ENCODE assay signal across 10 cellular contexts in the genomic region with DNA sequence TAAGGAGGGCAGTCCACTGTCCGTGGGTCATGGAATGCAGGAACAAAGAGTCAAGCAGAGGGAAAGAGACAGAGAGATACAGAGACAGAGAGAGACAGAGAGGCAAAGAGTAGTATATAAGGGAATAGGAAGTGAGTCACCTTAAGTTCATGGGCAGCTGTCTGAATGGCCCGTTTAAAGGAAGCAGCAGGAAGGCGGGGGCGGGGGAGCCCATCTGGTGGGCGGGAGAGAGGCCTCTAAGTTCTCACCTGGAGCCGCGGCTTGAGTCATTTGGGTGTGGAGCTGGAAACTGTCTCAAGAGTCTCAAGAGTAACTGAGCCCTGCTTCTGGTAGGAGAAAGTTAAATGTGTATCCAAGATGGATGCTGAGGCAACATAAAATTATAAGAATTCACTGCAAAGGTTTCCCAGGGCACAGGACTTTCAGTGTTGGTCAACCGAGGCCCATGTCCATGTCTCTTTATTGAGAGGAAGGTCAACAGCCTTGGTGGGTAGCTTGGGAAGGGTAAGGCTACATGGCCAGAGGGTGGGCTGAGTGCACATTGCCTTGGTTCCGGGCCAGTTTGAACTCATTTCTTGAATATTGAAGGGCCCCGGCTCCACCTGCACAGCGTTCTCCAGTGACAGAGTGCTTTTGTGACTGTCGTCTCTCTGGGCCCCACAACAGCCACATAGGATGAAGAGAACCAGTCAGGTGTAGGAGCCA.
DNase-seq lines count a peak whose midpoint lies in the region; TF ChIP-seq lines count a peak whose summit lies in the region.
"Had no signal": no experiment of that assay in that cellular context is flagged by ENCODE, and none has a peak within 500 bp of the region (broad histone marks: within the 10 kb centered on the region; RNA-seq: fewer than 3 reads in every experiment).

No MANE protein-coding gene starts in this region.

- DNase-seq in UCSD-AML1 (lab: John Stamatoyannopoulos, UW; ENCODE audit: unreplicated experiment) (peak; percentile 23), dermis blood vessel endothelial cell (peak; percentile 34), smooth muscle cell (lab: John Stamatoyannopoulos, UW; ENCODE audit: unreplicated experiment) (no peak), DMS79 (lab: John Stamatoyannopoulos, UW) (no peak), DMS79 treated with DMSO at 0.1 percent for 48 hours (lab: John Stamatoyannopoulos, UW) (no peak)
- peak; percentile 39 to 58 for DNase-seq in stimulated activated CD4-positive, alpha-beta T cell treated with anti-CD3 and anti-CD28 coated beads, Interleukin-4, amount 100 ng/mL, for 4 hours
- DNase-seq in effector CD8-positive, alpha-beta T cell (lab: John Stamatoyannopoulos, UW) = no peak
- DNase-seq: DND-41, NCI-H526 had no signal

- H3K9ac ChIP-seq in smooth muscle cell (ENCODE audit: low read depth) = no peak overlapping the region

- TF ChIP-seq CTCF in smooth muscle cell (IDR thresholded peaks at IDR 0.05; ENCODE audit: borderline replicate concordance, insufficient read depth, poor library complexity, severe bottlenecking) = no peak

- H3K4me1 ChIP-seq in smooth muscle cell (ENCODE audit: low read depth) = no peaks in the 10 kb centered on the region

- no peaks in the 10 kb centered on the region for H3K27me3 ChIP-seq in smooth muscle cell (ENCODE audit: low read depth)

- H3K79me2 ChIP-seq in smooth muscle cell (ENCODE audit: low read depth) = no peaks in the 10 kb centered on the region

- H3K4me3 ChIP-seq in smooth muscle cell = no peak overlapping the region

- H4K20me1 ChIP-seq in smooth muscle cell (ENCODE audit: low read depth) = no peaks in the 10 kb centered on the region

- H3K4me2 ChIP-seq in smooth muscle cell = no peak overlapping the region

- no peaks in the 10 kb centered on the region for H3F3A ChIP-seq in smooth muscle cell (ENCODE audit: low read depth)

- H3K9me3 ChIP-seq in smooth muscle cell (replicated peaks; ENCODE audit: low read depth) = no peaks in the 10 kb centered on the region

- no peak overlapping the region for H3K27ac ChIP-seq in smooth muscle cell (ENCODE audit: low read depth)

- no peaks in the 10 kb centered on the region for H3K36me3 ChIP-seq in smooth muscle cell (ENCODE audit: low read depth)

- TF ChIP-seq RAD21 in Ishikawa (IDR thresholded peaks at IDR 0.05; ENCODE audit: low read depth) = no peak

- no peak for TF ChIP-seq EP300 in Ishikawa (IDR thresholded peaks at IDR 0.05; ENCODE audit: borderline replicate concordance)

- WGBS in smooth muscle cell (ENCODE audit: low lambda C conversion rate) = 86% methylated on average over 11 of the region's 12 CpGs

- no peak overlapping the region for H2AFZ ChIP-seq in smooth muscle cell (ENCODE audit: low read depth)

TF ChIP-seq in Ishikawa, 13 proteins besides CTCF, POLR2A, EP300 and RAD21:
- TF ChIP-seq ZBTB7A (IDR thresholded peaks at IDR 0.05; ENCODE audit: low read depth) (no peak), CREB1 (IDR thresholded peaks at IDR 0.05; ENCODE audit: low read depth) (no peak), FOXM1 (IDR thresholded peaks at IDR 0.05; ENCODE audit: borderline replicate concordance, low read depth) (peak; percentile 64; the same call in 1 of the 2 replicates), TAF1 (IDR thresholded peaks at IDR 0.05; ENCODE audit: low read depth) (no peak), TCF12 (IDR thresholded peaks at IDR 0.05; ENCODE audit: low read depth) (no peak), CEBPB (IDR thresholded peaks at IDR 0.05) (no peak), NFIC (IDR thresholded peaks at IDR 0.05) (no peak), EGR1 (IDR thresholded peaks at IDR 0.05) (0 out of 2 replicates have a peak, but pooled peaks have one; percentile 12)
- TF ChIP-seq, protein P1, sequence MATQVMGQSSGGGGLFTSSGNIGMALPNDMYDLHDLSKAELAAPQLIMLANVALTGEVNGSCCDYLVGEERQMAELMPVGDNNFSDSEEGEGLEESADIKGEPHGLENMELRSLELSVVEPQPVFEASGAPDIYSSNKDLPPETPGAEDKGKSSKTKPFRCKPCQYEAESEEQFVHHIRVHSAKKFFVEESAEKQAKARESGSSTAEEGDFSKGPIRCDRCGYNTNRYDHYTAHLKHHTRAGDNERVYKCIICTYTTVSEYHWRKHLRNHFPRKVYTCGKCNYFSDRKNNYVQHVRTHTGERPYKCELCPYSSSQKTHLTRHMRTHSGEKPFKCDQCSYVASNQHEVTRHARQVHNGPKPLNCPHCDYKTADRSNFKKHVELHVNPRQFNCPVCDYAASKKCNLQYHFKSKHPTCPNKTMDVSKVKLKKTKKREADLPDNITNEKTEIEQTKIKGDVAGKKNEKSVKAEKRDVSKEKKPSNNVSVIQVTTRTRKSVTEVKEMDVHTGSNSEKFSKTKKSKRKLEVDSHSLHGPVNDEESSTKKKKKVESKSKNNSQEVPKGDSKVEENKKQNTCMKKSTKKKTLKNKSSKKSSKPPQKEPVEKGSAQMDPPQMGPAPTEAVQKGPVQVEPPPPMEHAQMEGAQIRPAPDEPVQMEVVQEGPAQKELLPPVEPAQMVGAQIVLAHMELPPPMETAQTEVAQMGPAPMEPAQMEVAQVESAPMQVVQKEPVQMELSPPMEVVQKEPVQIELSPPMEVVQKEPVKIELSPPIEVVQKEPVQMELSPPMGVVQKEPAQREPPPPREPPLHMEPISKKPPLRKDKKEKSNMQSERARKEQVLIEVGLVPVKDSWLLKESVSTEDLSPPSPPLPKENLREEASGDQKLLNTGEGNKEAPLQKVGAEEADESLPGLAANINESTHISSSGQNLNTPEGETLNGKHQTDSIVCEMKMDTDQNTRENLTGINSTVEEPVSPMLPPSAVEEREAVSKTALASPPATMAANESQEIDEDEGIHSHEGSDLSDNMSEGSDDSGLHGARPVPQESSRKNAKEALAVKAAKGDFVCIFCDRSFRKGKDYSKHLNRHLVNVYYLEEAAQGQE (IDR thresholded peaks at IDR 0.05; ENCODE audit: low read depth) = no peak
- TF ChIP-seq, protein P2, sequence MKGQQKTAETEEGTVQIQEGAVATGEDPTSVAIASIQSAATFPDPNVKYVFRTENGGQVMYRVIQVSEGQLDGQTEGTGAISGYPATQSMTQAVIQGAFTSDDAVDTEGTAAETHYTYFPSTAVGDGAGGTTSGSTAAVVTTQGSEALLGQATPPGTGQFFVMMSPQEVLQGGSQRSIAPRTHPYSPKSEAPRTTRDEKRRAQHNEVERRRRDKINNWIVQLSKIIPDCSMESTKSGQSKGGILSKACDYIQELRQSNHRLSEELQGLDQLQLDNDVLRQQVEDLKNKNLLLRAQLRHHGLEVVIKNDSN (IDR thresholded peaks at IDR 0.05) = no peak

Comparison
In these comparisons a context has a peak if more than half of its experiments do, and no peak if none do; other contexts are left out.
1. DNase-seq: peak in UCSD-AML1 (single experiment), dermis blood vessel endothelial cell (single experiment) and stimulated activated CD4-positive, alpha-beta T cell treated with anti-CD3 and anti-CD28 coated beads, Interleukin-4, amount 100 ng/mL, for 4 hours (2 of 2); none in smooth muscle cell (single experiment), DMS79 (single experiment), DMS79 treated with DMSO at 0.1 percent for 48 hours (single experiment) and effector CD8-positive, alpha-beta T cell (single experiment).